1 cellular context compared by ENCODE assay signal in the genomic region with DNA sequence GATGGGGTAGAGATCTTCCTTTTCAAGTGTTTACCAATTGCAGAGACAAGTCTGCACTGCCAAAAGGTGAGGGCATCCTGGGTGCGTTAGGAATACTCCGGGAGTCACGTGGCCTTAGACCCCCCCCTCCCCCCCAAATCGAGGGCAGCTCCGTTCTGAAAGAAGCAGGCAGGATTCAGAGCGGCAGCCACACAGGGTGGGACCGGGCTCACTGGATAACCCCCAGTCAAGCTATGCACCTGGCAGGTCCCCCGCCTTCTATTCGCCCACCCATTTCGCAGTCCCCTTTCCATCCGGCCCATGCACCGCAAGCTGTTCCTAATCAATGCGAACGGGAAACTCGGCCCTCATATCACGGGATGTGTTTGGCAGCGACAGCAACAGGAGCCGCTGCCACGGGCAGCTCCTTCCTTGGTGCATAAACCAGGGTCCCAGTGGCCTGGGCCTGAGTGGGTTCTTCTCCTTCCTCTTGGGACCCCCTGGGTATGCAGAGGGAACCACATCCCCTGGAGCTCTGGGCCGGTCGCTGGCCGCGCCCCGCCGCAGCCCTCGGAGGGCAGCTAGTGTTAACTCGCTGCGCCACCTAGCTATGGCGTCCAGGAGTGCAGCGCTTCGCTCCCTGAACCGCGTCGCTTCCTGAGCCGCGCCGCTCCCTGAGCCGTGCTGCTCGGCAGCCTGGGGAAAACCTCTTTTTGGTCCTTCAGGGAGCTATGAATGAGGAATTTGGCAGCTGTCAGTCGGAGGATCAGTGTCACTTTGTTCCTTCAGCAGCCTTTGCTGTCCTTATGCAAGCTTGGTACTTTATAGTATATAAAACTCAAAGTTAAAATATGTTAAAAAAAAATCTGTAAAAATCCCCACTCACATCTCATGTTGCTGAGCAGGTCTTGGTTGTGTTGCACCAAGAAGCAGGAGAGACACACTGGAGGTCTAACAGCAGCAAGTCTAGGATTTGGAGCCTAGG.
A peak's percentile ranks its signal among the peaks of the same experiment; 100 is the strongest.
TF ChIP-seq lines count a peak whose summit lies in the region.

No MANE protein-coding gene starts in this region.

TF ChIP-seq in SK-N-SH, 30 proteins besides CTCF, POLR2A, EP300 and RAD21:
- TF ChIP-seq, protein P1, sequence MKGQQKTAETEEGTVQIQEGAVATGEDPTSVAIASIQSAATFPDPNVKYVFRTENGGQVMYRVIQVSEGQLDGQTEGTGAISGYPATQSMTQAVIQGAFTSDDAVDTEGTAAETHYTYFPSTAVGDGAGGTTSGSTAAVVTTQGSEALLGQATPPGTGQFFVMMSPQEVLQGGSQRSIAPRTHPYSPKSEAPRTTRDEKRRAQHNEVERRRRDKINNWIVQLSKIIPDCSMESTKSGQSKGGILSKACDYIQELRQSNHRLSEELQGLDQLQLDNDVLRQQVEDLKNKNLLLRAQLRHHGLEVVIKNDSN (IDR thresholded peaks at IDR 0.05; ENCODE audit: borderline replicate concordance, low read depth): peak; percentile 87
- TF ChIP-seq CHD2 (IDR thresholded peaks at IDR 0.05; ENCODE audit: low read length, partially characterized antibody) (no peak), RCOR1 (IDR thresholded peaks at IDR 0.05; ENCODE audit: low read length) (peak; percentile 1; the same call in 1 of the 2 replicates), SIN3A (IDR thresholded peaks at IDR 0.05; ENCODE audit: borderline replicate concordance, low read depth, low read length) (0 out of 2 replicates have a peak, but pooled peaks have one; percentile 21), TCF12 (IDR thresholded peaks at IDR 0.05) (peak; percentile 51; the same call in 1 of the 2 replicates), POLR2AphosphoS5 (IDR thresholded peaks at IDR 0.05; ENCODE audit: low read depth, low read length) (0 out of 2 replicates have a peak, but pooled peaks have one; percentile 6), FOXM1 (IDR thresholded peaks at IDR 0.05; ENCODE audit: low read depth) (no peak), RFX5 (IDR thresholded peaks at IDR 0.05; ENCODE audit: low read length) (no peak), MEF2A (IDR thresholded peaks at IDR 0.05; ENCODE audit: borderline replicate concordance, low read depth) (no peak), USF2 (IDR thresholded peaks at IDR 0.05; ENCODE audit: borderline replicate concordance, low read depth, low read length) (peak; percentile 39; the same call in 1 of the 2 replicates), SMC3 (IDR thresholded peaks at IDR 0.05; ENCODE audit: low read depth, low read length) (peak; percentile 90)
- TF ChIP-seq, protein P2, sequence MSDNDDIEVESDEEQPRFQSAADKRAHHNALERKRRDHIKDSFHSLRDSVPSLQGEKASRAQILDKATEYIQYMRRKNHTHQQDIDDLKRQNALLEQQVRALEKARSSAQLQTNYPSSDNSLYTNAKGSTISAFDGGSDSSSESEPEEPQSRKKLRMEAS (IDR thresholded peaks at IDR 0.05; ENCODE audit: low read depth): peak; percentile 38
